In the genomic region with DNA sequence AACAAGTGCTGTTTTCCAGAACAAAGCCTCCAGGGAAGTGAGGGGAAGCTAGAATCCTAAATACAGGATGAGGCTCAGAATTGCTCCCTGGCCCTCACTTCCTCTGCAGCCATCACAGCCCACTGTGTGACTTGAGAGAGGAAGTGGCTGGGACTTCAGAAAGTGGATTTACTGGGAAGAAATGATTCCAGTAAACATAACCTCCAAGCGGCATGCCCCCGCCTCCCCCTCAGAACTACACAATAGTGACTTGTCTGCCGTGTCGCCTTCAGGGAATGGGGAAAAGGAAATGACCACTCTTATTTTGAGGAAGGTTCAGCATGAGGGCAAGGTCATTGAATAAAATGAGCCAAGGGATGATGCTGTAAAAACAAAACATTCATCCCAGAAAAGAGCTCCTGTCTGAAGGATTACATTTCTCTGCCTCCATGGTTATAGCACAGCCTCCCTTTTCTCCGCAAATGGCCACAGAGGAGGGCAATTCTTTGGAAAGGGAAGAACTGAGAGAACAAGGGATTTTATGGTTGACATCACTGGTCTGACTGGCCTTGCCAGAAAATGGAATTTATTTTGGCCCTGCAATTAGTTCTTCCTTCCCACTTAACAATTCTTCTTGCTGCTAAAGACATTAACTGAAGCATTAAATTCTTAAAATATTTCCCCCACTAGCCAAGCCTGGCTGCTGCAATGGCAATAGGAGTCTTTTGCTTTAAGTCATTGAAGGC, we compare ENCODE assay signal across 14 cellular contexts.
DNase-seq lines count a peak whose midpoint lies in the region; ATAC-seq, FAIRE-seq and TF ChIP-seq lines count a peak whose summit lies in the region.
"Had no signal": no experiment of that assay in that cellular context is flagged by ENCODE, and none has a peak within 500 bp of the region (broad histone marks: within the 10 kb centered on the region; RNA-seq: fewer than 3 reads in every experiment).

No MANE protein-coding gene starts in this region.

- H3K4me1 Mint-ChIP-seq in nephron: peaks cover 8% of the 10 kb centered on the region

- H3K36me3 Mint-ChIP-seq in nephron (ENCODE audit: low read depth): peaks cover 5% of the 10 kb centered on the region
- H3K36me3 Mint-ChIP-seq: CD8-positive, alpha-beta T cell had no signal

- no peak for TF ChIP-seq CTCF in nephron (IDR thresholded peaks at IDR 0.05; ENCODE audit: unreplicated experiment in 3 of 3)
- no peak for TF ChIP-seq CTCF in upper lobe of right lung (IDR thresholded peaks at IDR 0.05)
- no peak for TF ChIP-seq CTCF in coronary artery (IDR thresholded peaks at IDR 0.05)

- no peak overlapping the region for H3K9ac ChIP-seq in adipocyte (ENCODE audit: low read length)

- H3K4me1 ChIP-seq in adipocyte (ENCODE audit: control insufficient read depth, insufficient read depth, low read length) (peaks cover 2% of the 10 kb centered on the region), upper lobe of right lung (no peaks in the 10 kb centered on the region)

- H3K27me3 Mint-ChIP-seq in nephron (ENCODE audit: low read depth): peaks cover 5% of the 10 kb centered on the region

- intact Hi-C loops in Right ventricle myocardium superior (cut with DNase I) (no loop called here), upper lobe of right lung (cut with DNase I) (no loop called here)

- H3K36me3 ChIP-seq in adipocyte (ENCODE audit: control insufficient read depth, insufficient read depth, low read length, severe bottlenecking) (no peaks in the 10 kb centered on the region), upper lobe of right lung (no peaks in the 10 kb centered on the region)

- H3K9me3 ChIP-seq in adipocyte (ENCODE audit: control insufficient read depth, low read length) (peaks cover 10% of the 10 kb centered on the region), upper lobe of right lung (no peaks in the 10 kb centered on the region)

- FAIRE-seq in GM12891 (lab: Jason Lieb, UNC): no peak

- no peak for TF ChIP-seq POLR2A in GM12891 (IDR thresholded peaks at IDR 0.05; ENCODE audit: low read depth, low read length)

- H3K27ac ChIP-seq in upper lobe of right lung: peak overlapping the region; percentile 42
- peak overlapping the region in 1 of 2 donors; percentile 63 for H3K27ac ChIP-seq in coronary artery

- no peak overlapping the region for H3K4me3 Mint-ChIP-seq in nephron
- H3K4me3 Mint-ChIP-seq: activated CD8-positive, alpha-beta T cell treated with anti-CD3 and anti-CD28 coated beads, Interleukin-2, amount 10 ng/mL, durations not matched to agents 7 days and 5 days; CD8-positive, alpha-beta T cell had no signal

- H3K4me3 ChIP-seq in adipocyte (ENCODE audit: low read length) (no peak overlapping the region), upper lobe of right lung (no peak overlapping the region), coronary artery (no peak overlapping the region)

- peaks cover 20% of the 10 kb centered on the region for H3K27me3 ChIP-seq in adipocyte (replicated peaks; ENCODE audit: control insufficient read depth, insufficient read depth, low read length)
- H3K27me3 ChIP-seq in upper lobe of right lung: no peaks in the 10 kb centered on the region

- H3K9me3 Mint-ChIP-seq in nephron: peaks cover 21% of the 10 kb centered on the region

- DNase-seq in adipocyte (ENCODE audit: low read depth) (peak; percentile 12), Right ventricle myocardium superior (peak; percentile 71), upper lobe of right lung (no peak), GDM1 (lab: John Stamatoyannopoulos, UW) (no peak), AG08395 (ENCODE audit: low spot score) (no peak), GM12891 (ENCODE audit: insufficient read length, low spot score) (no peak), coronary artery (ENCODE audit: low spot score) (no peak)
- DNase-seq: activated CD8-positive, alpha-beta T cell treated with anti-CD3 and anti-CD28 coated beads, Interleukin-2, amount 10 ng/mL, durations not matched to agents 7 days and 5 days; activated naive CD4-positive, alpha-beta T cell; CD8-positive, alpha-beta T cell; occipital lobe; stimulated activated CD4-positive, alpha-beta T cell treated with anti-CD3 and anti-CD28 coated beads, Interleukin-4, amount 100 ng/mL, for 1 hour; stimulated activated naive CD4-positive, alpha-beta T cell had no signal

- ATAC-seq in Right ventricle myocardium superior (ENCODE audit: poor library complexity) (peak; percentile 65), upper lobe of right lung (peak; percentile 64)
- ATAC-seq: activated CD8-positive, alpha-beta T cell treated with anti-CD3 and anti-CD28 coated beads, Interleukin-2, amount 10 ng/mL, durations not matched to agents 7 days and 5 days; CD8-positive, alpha-beta T cell had no signal

- H3K27ac Mint-ChIP-seq in nephron: peak overlapping the region; percentile 51 to 53 (median 53)
- H3K27ac Mint-ChIP-seq: activated CD8-positive, alpha-beta T cell treated with anti-CD3 and anti-CD28 coated beads, Interleukin-2, amount 10 ng/mL, durations not matched to agents 7 days and 5 days; CD8-positive, alpha-beta T cell had no signal

TF ChIP-seq in GM12891, 5 proteins besides CTCF, POLR2A, EP300 and RAD21:
- TF ChIP-seq SPI1 (IDR thresholded peaks at IDR 0.05; ENCODE audit: low read depth, low read length): no peak
- no peak for TF ChIP-seq TAF1 (IDR thresholded peaks at IDR 0.05; ENCODE audit: low read depth, low read length)
- no peak for TF ChIP-seq PAX5 (IDR thresholded peaks at IDR 0.05; ENCODE audit: insufficient read depth, low read length, severe bottlenecking)
- TF ChIP-seq POU2F2 (IDR thresholded peaks at IDR 0.05; ENCODE audit: low read depth, low read length): no peak
- TF ChIP-seq POLR2AphosphoS5 (IDR thresholded peaks at IDR 0.05; ENCODE audit: low read depth, low read length): no peak

Comparison
In these comparisons a context has a peak if more than half of its experiments do, and no peak if none do; other contexts are left out.
1. DNase-seq: peak in adipocyte (single experiment) and Right ventricle myocardium superior (single experiment); none in upper lobe of right lung (single experiment), GDM1 (single experiment), AG08395 (single experiment), GM12891 (single experiment) and coronary artery (single experiment).